ENCODE assay signal across 8 cellular contexts in the genomic region with DNA sequence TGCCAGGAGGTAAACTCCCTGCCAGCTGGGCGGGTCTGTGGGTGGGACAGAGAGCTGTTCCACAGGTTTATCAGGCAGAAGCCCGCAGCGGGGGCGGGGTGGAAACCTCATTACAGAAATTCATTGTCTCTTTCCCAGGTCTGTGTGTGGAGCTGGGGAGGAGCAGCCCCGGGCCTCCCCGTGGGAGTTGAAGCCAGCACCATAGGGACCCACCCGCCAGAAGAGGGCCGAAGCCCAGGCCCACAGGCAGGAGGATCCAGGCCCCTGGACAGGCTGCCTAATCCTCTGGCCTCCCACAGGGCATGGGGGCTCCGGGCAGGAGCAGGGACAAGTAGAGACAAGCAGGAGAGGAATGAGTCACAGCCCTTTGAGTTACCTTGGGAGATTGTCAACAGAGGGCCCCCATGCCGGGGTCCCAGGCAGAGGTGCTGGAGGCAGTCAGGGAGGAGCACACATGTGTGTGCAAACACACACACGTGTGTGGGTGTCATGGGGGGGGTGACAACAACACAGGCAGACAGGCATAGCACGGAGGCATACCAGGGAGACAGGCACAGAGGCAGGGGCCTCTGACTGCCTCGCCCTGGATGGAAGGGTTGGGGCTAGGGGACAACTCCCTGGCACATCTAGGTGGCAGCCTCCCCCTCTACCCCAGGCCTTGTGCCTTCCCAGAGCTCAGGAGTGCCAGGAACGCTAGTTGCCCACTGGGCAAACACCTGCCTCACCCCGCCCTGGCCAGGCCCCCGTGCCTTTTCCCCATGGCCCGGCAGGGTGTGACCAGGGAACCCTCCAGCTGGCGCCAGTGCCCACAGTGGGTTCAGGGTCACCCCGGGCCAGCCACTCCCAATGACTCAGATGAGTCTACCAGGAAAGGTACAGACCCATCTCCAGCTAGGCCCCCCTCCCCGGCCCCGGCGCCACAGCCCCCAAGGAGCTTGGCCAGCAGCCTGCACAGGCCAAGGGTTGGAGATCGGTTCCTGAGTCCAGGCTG. TPM values are rescaled to one million over a fixed set of nuclear protein-coding genes. Genes with fewer than 3 reads are reported as not detected.
DNase-seq lines count a peak whose midpoint lies in the region; ATAC-seq, FAIRE-seq and TF ChIP-seq lines count a peak whose summit lies in the region.

No MANE protein-coding gene starts in this region.

- H2BK20ac ChIP-seq in H1 (ENCODE audit: low read length): no peak overlapping the region

- no peak for ATAC-seq in GM21619 (IDR thresholded peaks at IDR 0.05; ENCODE audit: unreplicated experiment)
- no peak for ATAC-seq in GM21390 (IDR thresholded peaks at IDR 0.05; ENCODE audit: unreplicated experiment)

- H3K36me3 ChIP-seq in H1 (ENCODE audit: control insufficient read depth in 2 of 4, insufficient read depth in 4 of 4, low read length in 3 of 4): peaks cover 3 to 10% (median 6%) of the 10 kb centered on the region in 4 experiments; a peak in 4 of 8 replicates
- no peaks in the 10 kb centered on the region for H3K36me3 ChIP-seq in ovary

- H3K4me3 ChIP-seq in H1 (ENCODE audit: extremely low read depth in 1 of 4, insufficient read depth in 2 of 4, low read depth in 3 of 4, low read length in 4 of 4): peak overlapping the region in 3 of 4 experiments; percentile 19 to 94 (median 71); a peak in 5 of 8 replicates
- H3K4me3 ChIP-seq in ovary: no peak overlapping the region

- peak; percentile 28 for DNase-seq in DMS53 treated with DMSO at 0.1 percent for 48 hours (lab: John Stamatoyannopoulos, UW; ENCODE audit: unreplicated experiment)
- DNase-seq in NCI-H146 treated with DMSO at 0.1 percent for 48 hours (lab: John Stamatoyannopoulos, UW; ENCODE audit: unreplicated experiment): peak; percentile 16
- peak in 1 of 2 experiments; percentile 58 for DNase-seq in H1 (ENCODE audit: low read depth in 1 of 2, low spot score in 2 of 2)
- DNase-seq in ovary: peak in 2 of 5 donors; percentile 53 to 58
- no peak for DNase-seq in GM12892 (ENCODE audit: insufficient read length)
- DNase-seq in germinal center (ENCODE audit: low spot score): no peak

- no peak overlapping the region for H3K23ac ChIP-seq in H1 (ENCODE audit: insufficient read length)

- H3K27ac ChIP-seq in H1 (ENCODE audit: low read depth, low read length) (peak overlapping the region; percentile 78), ovary (peak overlapping the region; percentile 18 to 41)

- H2AK5ac ChIP-seq in H1 (ENCODE audit: low read depth, low read length): peak overlapping the region; percentile 77; the same call in 1 of the 2 replicates

- TF ChIP-seq POLR2A in H1 (IDR thresholded peaks at IDR 0.05; ENCODE audit: control extremely low read depth in 1 of 2, low read depth in 2 of 2, low read length in 2 of 2): no peak
- no peak for TF ChIP-seq POLR2A in ovary (IDR thresholded peaks at IDR 0.05)
- TF ChIP-seq POLR2A in GM12892 (IDR thresholded peaks at IDR 0.05; ENCODE audit: low read depth, low read length): no peak

- FAIRE-seq in H1 (lab: Jason Lieb, UNC) (no peak), GM12892 (lab: Jason Lieb, UNC) (no peak)

- peak overlapping the region; percentile 75; the same call in 1 of the 2 replicates for H2BK15ac ChIP-seq in H1 (ENCODE audit: low read length)

- H4K8ac ChIP-seq in H1 (ENCODE audit: extremely low read depth, insufficient read depth, low read length): no peak overlapping the region; the same call in 1 of the 2 replicates

- H3K56ac ChIP-seq in H1 (replicated peaks; ENCODE audit: insufficient read length, low read depth, low read length): no peak overlapping the region

- peaks cover 0 to 4% of the 10 kb centered on the region in 2 experiments for H4K20me1 ChIP-seq in H1 (replicated peaks in 1 of 2; ENCODE audit: control insufficient read depth in 1 of 2, insufficient read depth in 2 of 2, low read length in 2 of 2)

- no peaks in the 10 kb centered on the region; the same call in 1 of the 2 replicates for H3K79me1 ChIP-seq in H1 (ENCODE audit: low read depth, low read length)

- H3K4me1 ChIP-seq in H1 (replicated peaks in 1 of 4; ENCODE audit: control insufficient read depth in 3 of 4, insufficient read depth in 4 of 4, low read length in 3 of 4) (peaks cover 0 to 30% (median 21%) of the 10 kb centered on the region in 4 experiments; a peak in 6 of 7 replicates), ovary (ENCODE audit: insufficient read depth) (peaks cover 7% of the 10 kb centered on the region)

- H3K14ac ChIP-seq in H1 (ENCODE audit: insufficient read length): no peak overlapping the region

- peak overlapping the region; percentile 63; the same call in 1 of the 2 replicates for H2BK12ac ChIP-seq in H1 (ENCODE audit: low read depth, low read length)

- no peak overlapping the region for H2AFZ ChIP-seq in H1 (ENCODE audit: low read length)

- POLR2A ChIA-PET in H1 (lab: Charles Lee; ENCODE audit: partially characterized antibody): interaction anchor here (0.6 to 3.1 kb wide), 7 partner anchors 12 to 279 kb away, joined by 3 to 13 read pairs (median 3); a partner anchor contains a TSS

- peak overlapping the region; percentile 82; the same call in 1 of the 2 replicates for H2BK5ac ChIP-seq in H1 (ENCODE audit: low read depth, low read length)

- H3K23me2 ChIP-seq in H1 (ENCODE audit: low read depth, low read length): peaks cover 9% of the 10 kb centered on the region

- TF ChIP-seq RAD21 in H1 (IDR thresholded peaks at IDR 0.05 in 1 of 2, conservative IDR thresholded peaks at IDR 0.05 in 1 of 2; ENCODE audit: low read depth in 2 of 2, low read length in 2 of 2): no peak

- no peak overlapping the region for H4K5ac ChIP-seq in H1 (ENCODE audit: insufficient read length, low read depth, low read length)

- H3K4me2 ChIP-seq in H1 (ENCODE audit: insufficient read depth in 1 of 2, low read depth in 2 of 2, low read length in 2 of 2): peak overlapping the region; percentile 84 to 91

- TF ChIP-seq CTCF in H1 (IDR thresholded peaks at IDR 0.05; ENCODE audit: control extremely low read depth in 1 of 3, insufficient read depth in 1 of 3, low read depth in 1 of 3, low read length in 3 of 3) (no peak), ovary (IDR thresholded peaks at IDR 0.05) (no peak)

- peak overlapping the region; percentile 93 for H3K18ac ChIP-seq in H1 (ENCODE audit: extremely low read depth, low read length)

- WGBS in H1 (ENCODE audit: extremely low coverage in 1 of 2, insufficient coverage in 1 of 2, insufficient read length in 1 of 2, insufficient replicate concordance in 2 of 2, low coverage in 1 of 2, low lambda C conversion rate in 2 of 2, missing lambda C conversion rate in 1 of 2), 2 experiments: 76% methylated on average over 22 of the region's 23 CpGs; no CpG with 5 or more reads in 1 of the 2 experiments
- 78 to 79% (median 79%) methylated on average over 22 to 23 of the region's 23 CpGs for WGBS in ovary, 3 donors

- intact Hi-C loops in ovary (cut with DNase I): loop anchor here (5.0 to 10.0 kb wide), 4 partner anchors 162 to 279 kb away; a partner anchor contains a TSS

- no peak for TF ChIP-seq EP300 in H1 (IDR thresholded peaks at IDR 0.05; ENCODE audit: borderline replicate concordance in 1 of 2, low read depth in 2 of 2, low read length in 2 of 2)
- TF ChIP-seq EP300 in ovary (IDR thresholded peaks at IDR 0.05): no peak

- H3K9me3 ChIP-seq in H1 (ENCODE audit: insufficient read depth in 2 of 2, low read depth in 1 of 2, low read length in 1 of 2) (no peaks in the 10 kb centered on the region), ovary (no peaks in the 10 kb centered on the region)

- H2BK120ac ChIP-seq in H1 (replicated peaks; ENCODE audit: low read depth, low read length): no peak overlapping the region

- no peaks in the 10 kb centered on the region for H3K27me3 ChIP-seq in H1 (replicated peaks in 1 of 4; ENCODE audit: control insufficient read depth in 3 of 4, extremely low read depth in 1 of 4, insufficient read depth in 3 of 4, low read length in 3 of 4)
- H3K27me3 ChIP-seq in ovary: no peaks in the 10 kb centered on the region

- CTCF ChIA-PET in H1 (lab: Charles Lee; ENCODE audit: partially characterized antibody): interaction anchor here (0.6 to 32.3 kb wide), 12 partner anchors 18 to 609 kb away, joined by 3 to 1058 read pairs (median 4); a partner anchor contains a TSS

- peak overlapping the region; percentile 40 for H3K4ac ChIP-seq in H1 (replicated peaks; ENCODE audit: insufficient read length, low read depth, low read length)

- no peak overlapping the region for H4K91ac ChIP-seq in H1 (replicated peaks; ENCODE audit: insufficient read length, low read length)

- peaks cover 0 to 3% of the 10 kb centered on the region in 2 experiments; a peak in 1 of 4 replicates for H3K79me2 ChIP-seq in H1 (ENCODE audit: control insufficient read depth in 1 of 2, insufficient read depth in 2 of 2, low read length in 2 of 2)

- H3K9ac ChIP-seq in H1 (replicated peaks in 1 of 4; ENCODE audit: extremely low read depth in 1 of 4, low read depth in 3 of 4, low read length in 3 of 4): peak overlapping the region in 2 of 4 experiments; percentile 49 to 54; a peak in 4 of 7 replicates

RNA-seq across cellular contexts. Expression of a gene that starts 1.3 kb away (rescaled TPM):
- 10.6 and 12.3 TPM in 2 replicates for total RNA-seq in H1 (2021; fragmentation: NEBNext Ultra II Directional; extraction: Animal tissue kit (Norgen Biotek cat#: 25700))
- polyA plus RNA-seq in H1 (2011; rRNA removed) (3.7 and 6.7 TPM in 2 replicates), ovary (1 to 10 TPM in 1 of 2 donors, under 1 TPM in 1; 0.35 to 1.9 TPM)
- 5.9 TPM for polyA plus RNA-seq in H1 (2011; cell fraction: cytosol; rRNA removed)
- polyA plus RNA-seq in H1 (2011; cell fraction: nucleus; rRNA removed): 27.1 TPM
- polyA plus RNA-seq in H1 (2012, experiment 1 of 2): 6.2 to 12.1 TPM (median 10.3 TPM) in 4 replicates
- 4.7 TPM for polyA plus RNA-seq in H1 (2012, experiment 2 of 2)
- polyA plus RNA-seq in H1 (2013, experiment 1 of 2): 4.8 TPM
- polyA plus RNA-seq in H1 (2013, experiment 2 of 2): 3.8 TPM
- 4.5 and 4.9 TPM in 2 replicates for polyA minus RNA-seq in H1 (2011; rRNA and poly(A)+ RNA removed)
- polyA minus RNA-seq in H1 (2011; cell fraction: cytosol; rRNA and poly(A)+ RNA removed): 7.4 TPM
- 20.2 TPM for polyA minus RNA-seq in H1 (2011; cell fraction: nucleus; rRNA and poly(A)+ RNA removed)
- 1 to 10 TPM; 2.6 to 9.5 (median 4.0) TPM for total RNA-seq in ovary
- 0.15 TPM for polyA plus RNA-seq in GM12892 (2012; ENCODE audit: missing spikeins)

RNA-seq across cellular contexts. Expression of a gene that starts 32.8 kb away (rescaled TPM):
- 56.3 and 56.9 TPM in 2 replicates for total RNA-seq in H1 (2021; fragmentation: NEBNext Ultra II Directional; extraction: Animal tissue kit (Norgen Biotek cat#: 25700))
- polyA plus RNA-seq in H1 (2011; rRNA removed) (47.2 and 78.5 TPM in 2 replicates), ovary (10 to 100 TPM; 14.4 to 20.4 TPM)
- 43.0 TPM for polyA plus RNA-seq in H1 (2011; cell fraction: cytosol; rRNA removed)
- 97.2 TPM for polyA plus RNA-seq in H1 (2011; cell fraction: nucleus; rRNA removed)
- polyA plus RNA-seq in H1 (2012, experiment 1 of 2): 37.5 to 59.8 TPM (median 54.2 TPM) in 4 replicates
- 53.7 TPM for polyA plus RNA-seq in H1 (2012, experiment 2 of 2)
- polyA plus RNA-seq in H1 (2013, experiment 1 of 2): 63.6 TPM
- polyA plus RNA-seq in H1 (2013, experiment 2 of 2): 66.9 TPM
- 22.9 and 27.9 TPM in 2 replicates for polyA minus RNA-seq in H1 (2011; rRNA and poly(A)+ RNA removed)
- 32.7 TPM for polyA minus RNA-seq in H1 (2011; cell fraction: cytosol; rRNA and poly(A)+ RNA removed)
- polyA minus RNA-seq in H1 (2011; cell fraction: nucleus; rRNA and poly(A)+ RNA removed): 27.2 TPM
- 10 to 100 TPM; 17.5 to 28.6 (median 22.6) TPM for total RNA-seq in ovary
- polyA plus RNA-seq in GM12892 (2012; ENCODE audit: missing spikeins): 9.5 TPM

RNA-seq across cellular contexts. Expression of a gene that starts 35.3 kb away (rescaled TPM):
- total RNA-seq in H1 (2021; fragmentation: NEBNext Ultra II Directional; extraction: Animal tissue kit (Norgen Biotek cat#: 25700)): 36.9 and 42.9 TPM in 2 replicates
- polyA plus RNA-seq in H1 (2011; rRNA removed) (31.5 and 54.0 TPM in 2 replicates), ovary (10 to 100 TPM; 14.5 to 14.8 TPM)
- 33.1 TPM for polyA plus RNA-seq in H1 (2011; cell fraction: cytosol; rRNA removed)
- polyA plus RNA-seq in H1 (2011; cell fraction: nucleus; rRNA removed): 38.0 TPM
- polyA plus RNA-seq in H1 (2012, experiment 1 of 2): 22.9 to 33.8 TPM (median 30.9 TPM) in 4 replicates
- 28.9 TPM for polyA plus RNA-seq in H1 (2012, experiment 2 of 2)
- 19.7 TPM for polyA plus RNA-seq in H1 (2013, experiment 1 of 2)
- polyA plus RNA-seq in H1 (2013, experiment 2 of 2): 17.7 TPM
- polyA minus RNA-seq in H1 (2011; rRNA and poly(A)+ RNA removed): 24.7 and 48.1 TPM in 2 replicates
- polyA minus RNA-seq in H1 (2011; cell fraction: cytosol; rRNA and poly(A)+ RNA removed): 28.1 TPM
- 22.0 TPM for polyA minus RNA-seq in H1 (2011; cell fraction: nucleus; rRNA and poly(A)+ RNA removed)
- total RNA-seq in ovary: 10 to 100 TPM; 14.3 to 87.8 (median 42.2) TPM
- 76.6 TPM for polyA plus RNA-seq in GM12892 (2012; ENCODE audit: missing spikeins)

RNA-seq across cellular contexts. Expression of a gene that starts 40.1 kb away (rescaled TPM):
- total RNA-seq in H1 (2021; fragmentation: NEBNext Ultra II Directional; extraction: Animal tissue kit (Norgen Biotek cat#: 25700)): 20.7 and 24.0 TPM in 2 replicates
- 20.1 and 25.3 TPM in 2 replicates for polyA plus RNA-seq in H1 (2011; rRNA removed)
- polyA plus RNA-seq in H1 (2011; cell fraction: cytosol; rRNA removed): 22.2 TPM
- polyA plus RNA-seq in H1 (2011; cell fraction: nucleus; rRNA removed): 54.2 TPM
- 14.0 to 19.1 TPM (median 15.9 TPM) in 4 replicates for polyA plus RNA-seq in H1 (2012, experiment 1 of 2)
- polyA plus RNA-seq in H1 (2012, experiment 2 of 2): 12.9 TPM
- 11.2 TPM for polyA plus RNA-seq in H1 (2013, experiment 1 of 2)
- polyA plus RNA-seq in H1 (2013, experiment 2 of 2): 12.0 TPM
- polyA minus RNA-seq in H1 (2011; rRNA and poly(A)+ RNA removed): 18.5 and 20.3 TPM in 2 replicates
- 11.0 TPM for polyA minus RNA-seq in H1 (2011; cell fraction: cytosol; rRNA and poly(A)+ RNA removed)
- polyA minus RNA-seq in H1 (2011; cell fraction: nucleus; rRNA and poly(A)+ RNA removed): 11.6 TPM
- total RNA-seq in ovary: 10 to 100 TPM in 5 of 7 donors, 1 to 10 TPM in 2; 5.6 to 15.5 (median 13.0) TPM
- polyA plus RNA-seq in ovary: 1 to 10 TPM; 2.3 to 9.9 TPM
- polyA plus RNA-seq in GM12892 (2012; ENCODE audit: missing spikeins): 27.8 TPM

Comparison
In these comparisons a context has a peak if more than half of its experiments do, and no peak if none do; other contexts are left out.
1. DNase-seq: peak in DMS53 treated with DMSO at 0.1 percent for 48 hours (single experiment) and NCI-H146 treated with DMSO at 0.1 percent for 48 hours (single experiment); none in GM12892 (single experiment) and germinal center (single experiment).